1 cellular context compared by ENCODE assay signal in genomic region chr1:215556996-215557395, GRCh38.
TF ChIP-seq lines count a peak whose summit lies in the region.

No MANE protein-coding gene starts in this region.

TF ChIP-seq in HepG2, 621 proteins besides CTCF, POLR2A, EP300 and RAD21 (continued from another document):
- TF ChIP-seq ZNF3 (CRISPR knock-in tag; IDR thresholded peaks at IDR 0.05): no peak
- TF ChIP-seq ARNT (IDR thresholded peaks at IDR 0.05): no peak
- TF ChIP-seq ZFX (CRISPR knock-in tag; IDR thresholded peaks at IDR 0.05; ENCODE audit: low read depth): peak; percentile 38
- no peak for TF ChIP-seq ZNF570 (CRISPR knock-in tag; IDR thresholded peaks at IDR 0.05; ENCODE audit: borderline replicate concordance)
- TF ChIP-seq SP4 (CRISPR knock-in tag; IDR thresholded peaks at IDR 0.05): no peak
- no peak for TF ChIP-seq ELF3 (CRISPR knock-in tag; IDR thresholded peaks at IDR 0.05)
- TF ChIP-seq ATF5 (CRISPR knock-in tag; IDR thresholded peaks at IDR 0.05; ENCODE audit: low read depth): 0 out of 2 replicates have a peak, but pooled peaks have one; percentile 82
- 0 out of 2 replicates have a peak, but pooled peaks have one; percentile 12 for TF ChIP-seq ZNF362 (CRISPR knock-in tag; IDR thresholded peaks at IDR 0.05; ENCODE audit: borderline replicate concordance)
- 0 out of 2 replicates have a peak, but pooled peaks have one; percentile 7 for TF ChIP-seq TAF1 (CRISPR knock-in tag; IDR thresholded peaks at IDR 0.05)
- no peak for TF ChIP-seq ETV5 (CRISPR knock-in tag; IDR thresholded peaks at IDR 0.05; ENCODE audit: borderline replicate concordance)
- 0 out of 2 replicates have a peak, but pooled peaks have one; percentile 37 for TF ChIP-seq POLR2G (IDR thresholded peaks at IDR 0.05; ENCODE audit: low read depth, low read length)
- TF ChIP-seq MAX (IDR thresholded peaks at IDR 0.05): peak; percentile 25; the same call in 1 of the 2 replicates
- peak; percentile 53 for TF ChIP-seq ZNF687 (CRISPR knock-in tag; IDR thresholded peaks at IDR 0.05)
- peak; percentile 31 for TF ChIP-seq YY1 (IDR thresholded peaks at IDR 0.05; ENCODE audit: insufficient read depth, insufficient replicate concordance, low read depth, low read length)
- TF ChIP-seq ZNF572 (CRISPR knock-in tag; IDR thresholded peaks at IDR 0.05): 0 out of 2 replicates have a peak, but pooled peaks have one; percentile 29
- 0 out of 2 replicates have a peak, but pooled peaks have one; percentile 2 for TF ChIP-seq ZFY (CRISPR knock-in tag; IDR thresholded peaks at IDR 0.05)
TF ChIP-seq in HepG2: peak in this region for 16.
